In the genomic region with DNA sequence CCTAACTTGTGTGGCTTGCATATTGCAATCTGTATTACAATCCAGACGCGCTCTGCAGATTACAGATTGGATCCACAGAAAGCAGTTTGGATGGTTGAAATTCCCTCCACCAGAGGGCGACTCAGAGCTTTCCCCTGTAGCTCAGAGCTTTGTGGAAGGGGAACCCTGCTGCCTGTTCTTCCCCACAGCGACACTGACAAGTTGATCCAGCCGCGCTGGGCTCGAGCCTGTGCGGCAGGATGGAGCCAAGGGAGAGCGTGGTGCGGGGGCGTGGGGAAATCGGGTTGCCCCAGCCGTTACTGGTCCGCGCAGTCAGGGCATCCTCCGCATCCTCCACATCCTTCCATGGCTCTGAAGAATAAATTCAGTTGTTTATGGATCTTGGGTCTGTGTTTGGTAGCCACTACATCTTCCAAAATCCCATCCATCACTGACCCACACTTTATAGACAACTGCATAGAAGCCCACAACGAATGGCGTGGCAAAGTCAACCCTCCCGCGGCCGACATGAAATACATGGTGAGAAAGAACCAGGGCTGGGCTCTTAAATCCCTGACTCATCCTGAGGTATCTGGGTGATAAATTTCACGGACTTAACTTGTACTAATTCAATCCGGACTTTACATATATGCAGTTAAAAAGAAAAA, we compare ENCODE assay signal across 8 cellular contexts. TPM values are rescaled to one million over a fixed set of nuclear protein-coding genes. Genes with fewer than 3 reads are reported as not detected.
A peak's percentile ranks its signal among the peaks of the same experiment; 100 is the strongest.
DNase-seq lines count a peak whose midpoint lies in the region; ATAC-seq, FAIRE-seq and TF ChIP-seq lines count a peak whose summit lies in the region.

A gene with protein sequence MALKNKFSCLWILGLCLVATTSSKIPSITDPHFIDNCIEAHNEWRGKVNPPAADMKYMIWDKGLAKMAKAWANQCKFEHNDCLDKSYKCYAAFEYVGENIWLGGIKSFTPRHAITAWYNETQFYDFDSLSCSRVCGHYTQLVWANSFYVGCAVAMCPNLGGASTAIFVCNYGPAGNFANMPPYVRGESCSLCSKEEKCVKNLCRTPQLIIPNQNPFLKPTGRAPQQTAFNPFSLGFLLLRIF (plus strand): TSS at position 287 of the 647 bp plus-strand sequence. CDS start 59 bp downstream, at position 346.

- no peaks in the 10 kb centered on the region for H3K9me3 ChIP-seq in neuronal stem cell (replicated peaks in 1 of 2; ENCODE audit: control insufficient read depth in 2 of 2, insufficient read depth in 1 of 2, low read depth in 1 of 2, low read length in 2 of 2)

- no peak for DNase-seq in D721Med (ENCODE audit: insufficient read length, low spot score)
- DNase-seq in HK-2 (ENCODE audit: unreplicated experiment): peak; percentile 82
- DNase-seq in RKO (ENCODE audit: low spot score): peak; percentile 20
- DNase-seq in activated effector memory CD4-positive, alpha-beta T cell treated with anti-CD3 and anti-CD28 coated beads, Interleukin-2, amount 50 U/mL, for 16 hours: peak; percentile 91
- DNase-seq in foreskin melanocyte: peak; percentile 81
- peak; percentile 93 for DNase-seq in neuronal stem cell (ENCODE audit: low spot score)
- DNase-seq in stromal cell of bone marrow (ENCODE audit: low read depth): peak; percentile 84

- peak within 1 kb of the TSS; percentile 36 to 76 for H3K4me3 ChIP-seq in neuronal stem cell (ENCODE audit: low read length in 2 of 2)

- no peak within 1 kb of the TSS for H3K14ac ChIP-seq in neuronal stem cell (ENCODE audit: low read length)

- H3K4me2 ChIP-seq in neuronal stem cell (ENCODE audit: insufficient read depth, low read length, poor library complexity, severe bottlenecking): peak within 1 kb of the TSS; percentile 67

- no peak within 1 kb of the TSS for H2BK12ac ChIP-seq in neuronal stem cell (ENCODE audit: low read length)

- peak; percentile 21 for FAIRE-seq in D721Med (lab: Jason Lieb, UNC)

- H3K23ac ChIP-seq in neuronal stem cell (ENCODE audit: low read depth, low read length, poor library complexity): no peak within 1 kb of the TSS

- WGBS in neuronal stem cell (ENCODE audit: extremely low coverage in 2 of 2, insufficient read length in 2 of 2, insufficient replicate concordance in 1 of 2), 2 donors: no CpG with 5 or more reads among the region's 23 CpGs

- no peak within 1 kb of the TSS for H2BK120ac ChIP-seq in neuronal stem cell (ENCODE audit: low read depth, low read length)

- no peak within 1 kb of the TSS for H3K27ac ChIP-seq in neuronal stem cell (replicated peaks; ENCODE audit: low read length)

- H3K27me3 ChIP-seq in neuronal stem cell (ENCODE audit: control insufficient read depth in 3 of 3, insufficient read depth in 3 of 3, low read depth in 1 of 3, low read length in 3 of 3): no peaks in the 10 kb centered on the region

- no peak within 1 kb of the TSS for H3K9ac ChIP-seq in neuronal stem cell (ENCODE audit: low read depth, low read length, poor library complexity)

- no peaks in the 10 kb centered on the region for H3K36me3 ChIP-seq in neuronal stem cell (replicated peaks in 1 of 2; ENCODE audit: control insufficient read depth in 2 of 2, insufficient read depth in 2 of 2, low read length in 2 of 2)

- no peak within 1 kb of the TSS for H3K4ac ChIP-seq in neuronal stem cell (ENCODE audit: low read length)

- ATAC-seq in GM19463 (IDR thresholded peaks at IDR 0.05; ENCODE audit: unreplicated experiment): peak; percentile 59

- H3K18ac ChIP-seq in neuronal stem cell (ENCODE audit: low read length): peak within 1 kb of the TSS; percentile 67

- no peaks in the 10 kb centered on the region for H3K79me1 ChIP-seq in neuronal stem cell (ENCODE audit: low read depth, low read length)

- H4K91ac ChIP-seq in neuronal stem cell (ENCODE audit: low read depth, low read length, poor library complexity): no peak within 1 kb of the TSS

- peaks cover 3 to 4% of the 10 kb centered on the region in 2 donors for H3K4me1 ChIP-seq in neuronal stem cell (ENCODE audit: control insufficient read depth in 2 of 2, insufficient read depth in 1 of 2, low read depth in 1 of 2, low read length in 2 of 2)

- H2AK5ac ChIP-seq in neuronal stem cell (ENCODE audit: low read depth, low read length): no peak within 1 kb of the TSS

- H4K8ac ChIP-seq in neuronal stem cell (ENCODE audit: low read depth, low read length): no peak within 1 kb of the TSS

- H2BK5ac ChIP-seq in neuronal stem cell (ENCODE audit: low read length): no peak within 1 kb of the TSS

- H2AFZ ChIP-seq in neuronal stem cell (ENCODE audit: low read length): peak within 1 kb of the TSS; percentile 85

- no peak within 1 kb of the TSS for H2BK15ac ChIP-seq in neuronal stem cell (ENCODE audit: low read length)

- TF ChIP-seq CTCF in D721Med (IDR thresholded peaks at IDR 0.05; ENCODE audit: insufficient read depth, missing control alignments): peak; percentile 84

RNA-seq across cellular contexts. Expression of the gene that starts here (rescaled TPM):
- polyA plus RNA-seq in neuronal stem cell (2013, experiment 1 of 2): not detected
- not detected for polyA plus RNA-seq in neuronal stem cell (2013, experiment 2 of 2)
